ENCODE assay signal across 9 cellular contexts in the genomic region with DNA sequence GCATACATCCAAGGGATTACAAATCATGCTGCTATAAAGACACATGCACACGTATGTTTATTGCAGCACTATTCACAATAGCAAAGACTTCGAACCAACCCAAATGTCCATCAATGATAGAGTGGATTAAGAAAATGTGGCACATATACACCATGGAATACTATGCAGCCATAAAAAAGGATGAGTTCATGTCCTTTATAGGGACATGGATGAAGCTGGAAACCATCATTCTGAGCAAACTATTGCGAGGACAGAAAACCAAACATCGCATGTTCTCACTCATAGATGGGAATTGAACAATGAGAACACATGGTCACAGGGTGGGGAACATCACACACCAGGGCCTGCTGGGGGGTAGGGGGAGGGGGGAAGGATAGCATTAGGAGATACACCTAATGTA. TPM values are rescaled to one million over a fixed set of nuclear protein-coding genes. Genes with fewer than 3 reads are reported as not detected.
"Had no signal": no experiment of that assay in that cellular context is flagged by ENCODE, and none has a peak within 500 bp of the region (broad histone marks: within the 10 kb centered on the region; RNA-seq: fewer than 3 reads in every experiment).

No MANE protein-coding gene starts in this region.

RNA-seq across cellular contexts. Expression of a gene that starts 26.1 kb away (rescaled TPM):
- total RNA-seq: adrenal gland, body of pancreas, cardiac septum, cerebellum, dermis blood vessel endothelial cell, glomerular endothelial cell, hepatocyte had no signal
- polyA plus RNA-seq: aorta, heart right ventricle, hepatocyte had no signal
